11 cellular contexts compared by ENCODE assay signal in genomic region chr5:59021837-59022514, GRCh38.
DNase-seq lines count a peak whose midpoint lies in the region; TF ChIP-seq lines count a peak whose summit lies in the region.
"Had no signal": no experiment of that assay in that cellular context is flagged by ENCODE, and none has a peak within 500 bp of the region (broad histone marks: within the 10 kb centered on the region; RNA-seq: fewer than 3 reads in every experiment).

No MANE protein-coding gene starts in this region.

- in situ Hi-C loops in KBM-7 (cut with MboI; ENCODE audit: low pct_unique_long_range_greater_than_20kb, low sequenced_read_pairs), result no loop called here

- H3K27me3 Mint-ChIP-seq in T-helper 1 cell treated with Interleukin-12 subunit alpha and Interleukin-12 subunit beta and Interleukin-4 antibody, amounts not matched to agents 30 μg/mL and 1 μg/mL, for 36 hours (ENCODE audit: low read depth), result no peaks in the 10 kb centered on the region
- H3K27me3 Mint-ChIP-seq: T-cell had no signal

- no peak for TF ChIP-seq POLR2A in vagina (IDR thresholded peaks at IDR 0.05)

- H3K36me3 Mint-ChIP-seq in T-helper 1 cell treated with Interleukin-12 subunit alpha and Interleukin-12 subunit beta and Interleukin-4 antibody, amounts not matched to agents 30 μg/mL and 1 μg/mL, for 36 hours (ENCODE audit: low read depth), result peaks cover 64% of the 10 kb centered on the region

- H3K9me3 ChIP-seq in vagina, result no peaks in the 10 kb centered on the region

- H3K4me3 Mint-ChIP-seq in T-helper 1 cell treated with Interleukin-12 subunit alpha and Interleukin-12 subunit beta and Interleukin-4 antibody, amounts not matched to agents 30 μg/mL and 1 μg/mL, for 36 hours, result peak overlapping the region; percentile 39
- H3K4me3 Mint-ChIP-seq: T-cell had no signal

- TF ChIP-seq CTCF in vagina (IDR thresholded peaks at IDR 0.05), result no peak

- no peaks in the 10 kb centered on the region for H3K36me3 ChIP-seq in vagina

- H3K27me3 ChIP-seq in vagina, result no peaks in the 10 kb centered on the region
- H3K27me3 ChIP-seq: spleen had no signal

- H3K4me1 ChIP-seq in vagina, result no peaks in the 10 kb centered on the region
- H3K4me1 ChIP-seq: spleen had no signal

- peaks cover 52% of the 10 kb centered on the region for H3K4me1 Mint-ChIP-seq in T-helper 1 cell treated with Interleukin-12 subunit alpha and Interleukin-12 subunit beta and Interleukin-4 antibody, amounts not matched to agents 30 μg/mL and 1 μg/mL, for 36 hours (ENCODE audit: low read depth)

- H3K27ac Mint-ChIP-seq in T-helper 1 cell treated with Interleukin-12 subunit alpha and Interleukin-12 subunit beta and Interleukin-4 antibody, amounts not matched to agents 30 μg/mL and 1 μg/mL, for 36 hours, result no peak overlapping the region
- H3K27ac Mint-ChIP-seq: T-cell had no signal

- intact Hi-C loops in vagina (cut with DNase I), result no loop called here

- H3K9me3 Mint-ChIP-seq in T-helper 1 cell treated with Interleukin-12 subunit alpha and Interleukin-12 subunit beta and Interleukin-4 antibody, amounts not matched to agents 30 μg/mL and 1 μg/mL, for 36 hours, result no peaks in the 10 kb centered on the region

- DNase-seq in T-helper 1 cell (no peak), NCI-H2029 (lab: John Stamatoyannopoulos, UW) (peak; percentile 74), cerebellum (ENCODE audit: low spot score) (peak; percentile 67), renal cortical epithelial cell (ENCODE audit: low read depth) (peak; percentile 68), vagina (ENCODE audit: extremely low spot score in 2 of 2) (no peak), dedifferentiated amniotic fluid mesenchymal stem cell (ENCODE audit: extremely low spot score) (no peak), KBM-7 (no peak)
- DNase-seq: cortex of kidney, spleen had no signal

- H3K4me3 ChIP-seq in vagina, result no peak overlapping the region
- H3K4me3 ChIP-seq: spleen had no signal

- no peak overlapping the region for H3K27ac ChIP-seq in vagina
- H3K27ac ChIP-seq: spleen had no signal

Comparison
In these comparisons a context has a peak if more than half of its experiments do, and no peak if none do; other contexts are left out.
1. DNase-seq: peak in NCI-H2029 (single experiment), cerebellum (single experiment) and renal cortical epithelial cell (single experiment); none in T-helper 1 cell (0 of 5), vagina (0 of 2), dedifferentiated amniotic fluid mesenchymal stem cell (single experiment) and KBM-7 (single experiment).